In genomic region chr20:40869416-40870147, GRCh38 we compare ENCODE assay signal across 28 cellular contexts.
DNase-seq lines count a peak whose midpoint lies in the region; ATAC-seq and TF ChIP-seq lines count a peak whose summit lies in the region.
"Had no signal": no experiment of that assay in that cellular context is flagged by ENCODE, and none has a peak within 500 bp of the region (broad histone marks: within the 10 kb centered on the region; RNA-seq: fewer than 3 reads in every experiment).

No MANE protein-coding gene starts in this region.

- H3K4me3 Mint-ChIP-seq in WTC11 (no peak overlapping the region), glutamatergic neuron (ENCODE audit: unreplicated experiment) (no peak overlapping the region), endothelial cell (ENCODE audit: unreplicated experiment) (no peak overlapping the region)
- H3K4me3 Mint-ChIP-seq: activated CD4-positive, alpha-beta T cell treated with anti-CD3 and anti-CD28 coated beads, Interleukin-2, amount 10 ng/mL, durations not matched to agents 24 days and 14 days; activated naive CD8-positive, alpha-beta T cell treated with anti-CD3 and anti-CD28 coated beads for 36 hours; memory B cell had no signal

- peaks cover 8% of the 10 kb centered on the region for H3K9me3 Mint-ChIP-seq in WTC11
- peaks cover 6% of the 10 kb centered on the region for H3K9me3 Mint-ChIP-seq in glutamatergic neuron (ENCODE audit: unreplicated experiment)
- H3K9me3 Mint-ChIP-seq in endothelial cell (ENCODE audit: unreplicated experiment) = no peaks in the 10 kb centered on the region
- H3K9me3 Mint-ChIP-seq: activated CD4-positive, alpha-beta T cell treated with anti-CD3 and anti-CD28 coated beads, Interleukin-2, amount 10 ng/mL, durations not matched to agents 24 days and 14 days; activated naive CD8-positive, alpha-beta T cell treated with anti-CD3 and anti-CD28 coated beads for 36 hours; memory B cell had no signal

- DNase-seq in ELF-1 (ENCODE audit: low read depth, low spot score) (peak; percentile 80), WTC11 (ENCODE audit: low spot score) (no peak), glutamatergic neuron (peak; percentile 33), posterior vena cava (ENCODE audit: low spot score) (peak; percentile 40), NCI-H187 treated with DMSO at 0.1 percent for 48 hours (lab: John Stamatoyannopoulos, UW) (no peak), AG20443 (ENCODE audit: low spot score) (no peak), NCI-H2081 (lab: John Stamatoyannopoulos, UW) (no peak), endothelial cell (ENCODE audit: low spot score) (no peak)
- DNase-seq: ACHN; activated CD4-positive, alpha-beta T cell treated with anti-CD3 and anti-CD28 coated beads, Interleukin-2, amount 10 ng/mL, durations not matched to agents 24 days and 14 days; activated effector memory CD4-positive, alpha-beta T cell treated with anti-CD3 and anti-CD28 coated beads, Interleukin-2, amount 50 U/mL, for 16 hours; activated naive CD8-positive, alpha-beta T cell treated with anti-CD3 and anti-CD28 coated beads for 36 hours; activated T-cell treated with anti-CD3 and anti-CD28 coated beads, Interleukin-2, amount 50 U/mL, for 1 hour; DMS79; effector CD8-positive, alpha-beta T cell; GF-D8; Kasumi-1; left colon; NCI-H1694; NCI-H526 treated with DMSO at 0.1 percent for 48 hours; SHP77; stimulated activated CD4-positive, alpha-beta T cell treated with anti-CD3 and anti-CD28 coated beads, Interleukin-2, amount 100 ng/mL, for 24 hours; SW 1271; T-helper 9 cell; WERI-Rb-1 had no signal

- peaks cover 7% of the 10 kb centered on the region for H3K4me1 Mint-ChIP-seq in WTC11
- peaks cover 24% of the 10 kb centered on the region for H3K4me1 Mint-ChIP-seq in glutamatergic neuron (ENCODE audit: low read depth, unreplicated experiment)
- no peaks in the 10 kb centered on the region for H3K4me1 Mint-ChIP-seq in endothelial cell (ENCODE audit: unreplicated experiment)
- H3K4me1 Mint-ChIP-seq: activated CD4-positive, alpha-beta T cell treated with anti-CD3 and anti-CD28 coated beads, Interleukin-2, amount 10 ng/mL, durations not matched to agents 24 days and 14 days; activated naive CD8-positive, alpha-beta T cell treated with anti-CD3 and anti-CD28 coated beads for 36 hours; memory B cell had no signal

- no peaks in the 10 kb centered on the region; the same call in 1 of the 2 replicates for H3K27me3 Mint-ChIP-seq in WTC11 (ENCODE audit: low read depth)
- H3K27me3 Mint-ChIP-seq in glutamatergic neuron (ENCODE audit: unreplicated experiment) = peaks cover 1% of the 10 kb centered on the region
- H3K27me3 Mint-ChIP-seq in endothelial cell (ENCODE audit: unreplicated experiment) = peaks cover 6% of the 10 kb centered on the region
- H3K27me3 Mint-ChIP-seq: activated naive CD8-positive, alpha-beta T cell treated with anti-CD3 and anti-CD28 coated beads for 36 hours had no signal

- CTCF ChIA-PET in WTC11 (lab: Charles Lee) = interaction anchor here (0.9 to 1.4 kb wide), 2 partner anchors 77 to 97 kb away, joined by 4 read pairs; no protein-coding TSS in a partner anchor

- intact Hi-C loops in posterior vena cava (cut with DNase I) = no loop called here

- H3K27ac Mint-ChIP-seq in WTC11 (no peak overlapping the region; the same call in 1 of the 2 replicates), glutamatergic neuron (ENCODE audit: unreplicated experiment) (no peak overlapping the region), endothelial cell (ENCODE audit: unreplicated experiment) (no peak overlapping the region)
- H3K27ac Mint-ChIP-seq: activated CD4-positive, alpha-beta T cell treated with anti-CD3 and anti-CD28 coated beads, Interleukin-2, amount 10 ng/mL, durations not matched to agents 24 days and 14 days; activated naive CD8-positive, alpha-beta T cell treated with anti-CD3 and anti-CD28 coated beads for 36 hours; memory B cell had no signal

- H3K36me3 Mint-ChIP-seq in WTC11 (no peaks in the 10 kb centered on the region), glutamatergic neuron (ENCODE audit: unreplicated experiment) (no peaks in the 10 kb centered on the region), endothelial cell (ENCODE audit: low read depth, unreplicated experiment) (no peaks in the 10 kb centered on the region)
- H3K36me3 Mint-ChIP-seq: activated naive CD8-positive, alpha-beta T cell treated with anti-CD3 and anti-CD28 coated beads for 36 hours; memory B cell had no signal

- no peak for TF ChIP-seq CTCF in WTC11 (IDR thresholded peaks at IDR 0.05)
- no peak for TF ChIP-seq CTCF in glutamatergic neuron (IDR thresholded peaks at IDR 0.05; ENCODE audit: partially characterized antibody, unreplicated experiment)
- no peak for TF ChIP-seq CTCF in endothelial cell (IDR thresholded peaks at IDR 0.05; ENCODE audit: unreplicated experiment)

- POLR2A ChIA-PET in WTC11 (lab: Charles Lee) = no interaction called here

- ATAC-seq in WTC11 = peak; percentile 93
- ATAC-seq: esophagus mucosa, left colon, Panc1 had no signal

TF ChIP-seq in WTC11, 78 proteins besides CTCF, POLR2A, EP300 and RAD21 (continues in another document):
- TF ChIP-seq NFE2L1 (CRISPR knock-in tag; IDR thresholded peaks at IDR 0.05) (no peak), CREM (CRISPR knock-in tag; IDR thresholded peaks at IDR 0.05) (no peak), OVOL2 (CRISPR knock-in tag; IDR thresholded peaks at IDR 0.05; ENCODE audit: borderline replicate concordance) (no peak), ZNF512 (CRISPR knock-in tag; IDR thresholded peaks at IDR 0.05; ENCODE audit: borderline replicate concordance) (no peak), ERG (CRISPR knock-in tag; IDR thresholded peaks at IDR 0.05) (no peak), CDX4 (CRISPR knock-in tag; IDR thresholded peaks at IDR 0.05; ENCODE audit: borderline replicate concordance) (no peak), ZNF423 (CRISPR knock-in tag; IDR thresholded peaks at IDR 0.05) (no peak), ATF2 (CRISPR knock-in tag; IDR thresholded peaks at IDR 0.05; ENCODE audit: borderline replicate concordance, low read depth) (no peak), MYBL2 (CRISPR knock-in tag; IDR thresholded peaks at IDR 0.05) (no peak), GTF2I (CRISPR knock-in tag; conservative IDR thresholded peaks at IDR 0.05) (no peak), JUN (CRISPR knock-in tag; IDR thresholded peaks at IDR 0.05) (no peak), ZMAT4 (CRISPR knock-in tag; IDR thresholded peaks at IDR 0.05) (no peak), NFYB (CRISPR knock-in tag; conservative IDR thresholded peaks at IDR 0.05; ENCODE audit: low read depth) (no peak)

Comparison
In these comparisons a context has a peak if more than half of its experiments do, and no peak if none do; other contexts are left out.
1. DNase-seq: peak in ELF-1 (single experiment), glutamatergic neuron (single experiment) and posterior vena cava (single experiment); none in WTC11 (single experiment), NCI-H187 treated with DMSO at 0.1 percent for 48 hours (single experiment), AG20443 (single experiment), NCI-H2081 (0 of 2) and endothelial cell (single experiment).